ENCODE assay signal across 8 cellular contexts in genomic region chr2:38750793-38751042, GRCh38. TPM values are rescaled to one million over a fixed set of nuclear protein-coding genes. Genes with fewer than 3 reads are reported as not detected.
DNase-seq lines count a peak whose midpoint lies in the region; ATAC-seq and TF ChIP-seq lines count a peak whose summit lies in the region.

No MANE protein-coding gene starts in this region.

- POLR2A ChIA-PET in activated naive CD8-positive, alpha-beta T cell treated with anti-CD3 and anti-CD28 coated beads, Interleukin-2, amount 10 ng/mL, durations not matched to agents 7 days and 5 days (lab: Charles Lee), result interaction anchor here (0.7 to 3.2 kb wide), 45 partner anchors 9 to 1784 kb away, joined by 3 to 62 read pairs (median 6); partner anchors contain the start of genes CYP1B1, DHX57, GALM and GEMIN6

- H3K9me3 ChIP-seq in BLaER1 (no peaks in the 10 kb centered on the region), SJCRH30 (replicated peaks) (no peaks in the 10 kb centered on the region), right atrium auricular region (no peaks in the 10 kb centered on the region), psoas muscle (no peaks in the 10 kb centered on the region), aorta (ENCODE audit: control insufficient read depth, low read length) (no peaks in the 10 kb centered on the region)

- H3K4me3 ChIP-seq in BLaER1 (peak overlapping the region; percentile 88), SJCRH30 (peak overlapping the region; percentile 99), right atrium auricular region (peak overlapping the region; percentile 66 to 93), psoas muscle (peak overlapping the region; percentile 98), aorta (ENCODE audit: low read length in 2 of 2) (peak overlapping the region; percentile 50 to 85)

- peaks cover 50% of the 10 kb centered on the region for H3K4me1 Mint-ChIP-seq in activated naive CD8-positive, alpha-beta T cell treated with anti-CD3 and anti-CD28 coated beads, Interleukin-2, amount 10 ng/mL, durations not matched to agents 7 days and 5 days

- H3K36me3 Mint-ChIP-seq in activated naive CD8-positive, alpha-beta T cell treated with anti-CD3 and anti-CD28 coated beads, Interleukin-2, amount 10 ng/mL, durations not matched to agents 7 days and 5 days, result peaks cover 44% of the 10 kb centered on the region

- intact Hi-C loops in psoas muscle (cut with DNase I) (loop anchor here in 1 of 2 donors (1.0 kb wide), 1 partner anchor 148 kb away; the partner anchor contains the start of gene HNRNPLL), aorta (cut with DNase I) (no loop called here)

- peaks cover 41% of the 10 kb centered on the region for H3K36me3 ChIP-seq in BLaER1
- H3K36me3 ChIP-seq in SJCRH30, result peaks cover 47% of the 10 kb centered on the region
- peaks cover 38% of the 10 kb centered on the region for H3K36me3 ChIP-seq in right atrium auricular region
- peaks cover 9 to 43% of the 10 kb centered on the region in 2 donors for H3K36me3 ChIP-seq in psoas muscle (ENCODE audit: insufficient read depth in 1 of 2, low read depth in 1 of 2)
- H3K36me3 ChIP-seq in aorta (ENCODE audit: control insufficient read depth in 1 of 2, insufficient read depth in 2 of 2, low read length in 1 of 2), result peaks cover 3 to 8% of the 10 kb centered on the region in 2 donors

- peak; percentile 47 for ATAC-seq in GM19455 (IDR thresholded peaks at IDR 0.05; ENCODE audit: unreplicated experiment)
- ATAC-seq in HG03565 (IDR thresholded peaks at IDR 0.05; ENCODE audit: unreplicated experiment), result peak; percentile 13
- ATAC-seq in activated naive CD8-positive, alpha-beta T cell treated with anti-CD3 and anti-CD28 coated beads, Interleukin-2, amount 10 ng/mL, durations not matched to agents 7 days and 5 days (ENCODE audit: low read depth), result peak; percentile 46
- ATAC-seq in psoas muscle, result peak; percentile 70 to 85 (median 76)
- ATAC-seq in aorta (ENCODE audit: low FRiP score), result peak; percentile 84

- H3K27ac Mint-ChIP-seq in activated naive CD8-positive, alpha-beta T cell treated with anti-CD3 and anti-CD28 coated beads, Interleukin-2, amount 10 ng/mL, durations not matched to agents 7 days and 5 days, result peak overlapping the region; percentile 100

- H3K27me3 Mint-ChIP-seq in activated naive CD8-positive, alpha-beta T cell treated with anti-CD3 and anti-CD28 coated beads, Interleukin-2, amount 10 ng/mL, durations not matched to agents 7 days and 5 days, result no peaks in the 10 kb centered on the region

- H4K20me1 ChIP-seq in BLaER1, result peaks cover 49% of the 10 kb centered on the region

- H3K4me2 ChIP-seq in BLaER1, result peak overlapping the region; percentile 85

- DNase-seq in SJCRH30, result peak; percentile 79 to 83
- DNase-seq in activated naive CD8-positive, alpha-beta T cell treated with anti-CD3 and anti-CD28 coated beads, Interleukin-2, amount 10 ng/mL, durations not matched to agents 7 days and 5 days, result no peak
- no peak for DNase-seq in right atrium auricular region (ENCODE audit: low spot score)
- peak; percentile 71 to 83 for DNase-seq in psoas muscle
- DNase-seq in aorta, result peak; percentile 81 to 90

- H3K9me3 Mint-ChIP-seq in activated naive CD8-positive, alpha-beta T cell treated with anti-CD3 and anti-CD28 coated beads, Interleukin-2, amount 10 ng/mL, durations not matched to agents 7 days and 5 days, result no peaks in the 10 kb centered on the region

- peak overlapping the region; percentile 98 for H3K4me3 Mint-ChIP-seq in activated naive CD8-positive, alpha-beta T cell treated with anti-CD3 and anti-CD28 coated beads, Interleukin-2, amount 10 ng/mL, durations not matched to agents 7 days and 5 days

- 0 to 1% (median 0%) methylated on average over 21 of the region's 21 CpGs for WGBS in psoas muscle, 3 donors
- 0% methylated on average over 19 to 21 of the region's 21 CpGs for WGBS in aorta, 2 donors

- no peaks in the 10 kb centered on the region for H3K27me3 ChIP-seq in BLaER1
- H3K27me3 ChIP-seq in SJCRH30, result no peaks in the 10 kb centered on the region
- H3K27me3 ChIP-seq in right atrium auricular region, result no peaks in the 10 kb centered on the region
- no peaks in the 10 kb centered on the region for H3K27me3 ChIP-seq in psoas muscle (ENCODE audit: insufficient read depth in 3 of 3, low read length in 2 of 3)
- H3K27me3 ChIP-seq in aorta (ENCODE audit: control insufficient read depth in 1 of 2, insufficient read depth in 2 of 2, low read length in 1 of 2), result no peaks in the 10 kb centered on the region

- peak overlapping the region; percentile 100 for H3K9ac ChIP-seq in BLaER1

- H3K4me1 ChIP-seq in BLaER1 (peaks cover 47% of the 10 kb centered on the region), SJCRH30 (peaks cover 22% of the 10 kb centered on the region), right atrium auricular region (peaks cover 0 to 44% of the 10 kb centered on the region in 2 donors), psoas muscle (peaks cover 27% of the 10 kb centered on the region), aorta (ENCODE audit: control insufficient read depth in 1 of 2, insufficient read depth in 2 of 2, low read length in 2 of 2) (peaks cover 0 to 4% of the 10 kb centered on the region in 2 donors)

- no peak for TF ChIP-seq CTCF in right atrium auricular region (IDR thresholded peaks at IDR 0.05)
- no peak for TF ChIP-seq CTCF in psoas muscle (IDR thresholded peaks at IDR 0.05)

- H3K27ac ChIP-seq in BLaER1, result peak overlapping the region; percentile 100
- peak overlapping the region; percentile 97 for H3K27ac ChIP-seq in SJCRH30
- H3K27ac ChIP-seq in right atrium auricular region, result peak overlapping the region; percentile 95 to 100
- H3K27ac ChIP-seq in psoas muscle, result peak overlapping the region; percentile 100
- peak overlapping the region; percentile 31 to 81 for H3K27ac ChIP-seq in aorta (ENCODE audit: low read depth in 1 of 2, low read length in 2 of 2)

RNA-seq across cellular contexts. Expression of gene SRSF7, which starts 0.4 kb away (rescaled TPM):
- 328 and 367 TPM in 2 replicates for total RNA-seq in SJCRH30 (2014; rRNA removed; shearing (Covaris generic))
- 100 to 1,000 TPM; 315 to 318 TPM for total RNA-seq in activated naive CD8-positive, alpha-beta T cell treated with anti-CD3 and anti-CD28 coated beads, Interleukin-2, amount 10 ng/mL, durations not matched to agents 7 days and 5 days
- total RNA-seq in right atrium auricular region, result 10 to 100 TPM; 32.1 to 44.3 TPM
- 10 to 100 TPM; 35.5 to 78.2 (median 56.7) TPM for total RNA-seq in psoas muscle
- 100 to 1,000 TPM in 1 of 3 donors, 10 to 100 TPM in 2; 26.0 to 111 (median 45.8) TPM for polyA plus RNA-seq in psoas muscle
- 100 to 1,000 TPM; 117 to 125 TPM for total RNA-seq in aorta
- polyA plus RNA-seq in aorta, result 100 to 1,000 TPM in 1 of 2 donors, 10 to 100 TPM in 1; 69.2 to 101 TPM

RNA-seq across cellular contexts. Expression of gene GEMIN6, which starts 27.3 kb away (rescaled TPM):
- 25.5 and 29.4 TPM in 2 replicates for total RNA-seq in SJCRH30 (2014; rRNA removed; shearing (Covaris generic))
- total RNA-seq in activated naive CD8-positive, alpha-beta T cell treated with anti-CD3 and anti-CD28 coated beads, Interleukin-2, amount 10 ng/mL, durations not matched to agents 7 days and 5 days, result 10 to 100 TPM; 15.2 to 16.1 TPM
- 1 to 10 TPM; 2.2 to 3.9 TPM for total RNA-seq in right atrium auricular region
- 10 to 100 TPM in 1 of 4 donors, 1 to 10 TPM in 3; 5.6 to 10.8 (median 9.3) TPM for total RNA-seq in psoas muscle
- polyA plus RNA-seq in psoas muscle, result 10 to 100 TPM in 1 of 3 donors, 1 to 10 TPM in 2; 7.2 to 12.1 (median 9.5) TPM
- 1 to 10 TPM; 6.0 to 8.0 TPM for total RNA-seq in aorta
- polyA plus RNA-seq in aorta, result 1 to 10 TPM; 3.5 to 7.5 TPM

Comparison
In these comparisons a context has a peak if more than half of its experiments do, and no peak if none do; other contexts are left out.
1. ATAC-seq: peak in every context shown above with its lines; median percentile 84 in aorta; 76 in psoas muscle; 47 in GM19455; 46 in activated naive CD8-positive, alpha-beta T cell treated with anti-CD3 and anti-CD28 coated beads, Interleukin-2, amount 10 ng/mL, durations not matched to agents 7 days and 5 days; 13 in HG03565.
2. DNase-seq: peak in SJCRH30 (2 of 2), psoas muscle (2 of 2) and aorta (2 of 2); none in activated naive CD8-positive, alpha-beta T cell treated with anti-CD3 and anti-CD28 coated beads, Interleukin-2, amount 10 ng/mL, durations not matched to agents 7 days and 5 days (single experiment) and right atrium auricular region (single experiment).
3. Peak in every context shown above with its lines, with median percentiles within 50 percentile points of each other: H3K27ac ChIP-seq and H3K4me3 ChIP-seq.